8 cellular contexts compared by ENCODE assay signal in the genomic region with DNA sequence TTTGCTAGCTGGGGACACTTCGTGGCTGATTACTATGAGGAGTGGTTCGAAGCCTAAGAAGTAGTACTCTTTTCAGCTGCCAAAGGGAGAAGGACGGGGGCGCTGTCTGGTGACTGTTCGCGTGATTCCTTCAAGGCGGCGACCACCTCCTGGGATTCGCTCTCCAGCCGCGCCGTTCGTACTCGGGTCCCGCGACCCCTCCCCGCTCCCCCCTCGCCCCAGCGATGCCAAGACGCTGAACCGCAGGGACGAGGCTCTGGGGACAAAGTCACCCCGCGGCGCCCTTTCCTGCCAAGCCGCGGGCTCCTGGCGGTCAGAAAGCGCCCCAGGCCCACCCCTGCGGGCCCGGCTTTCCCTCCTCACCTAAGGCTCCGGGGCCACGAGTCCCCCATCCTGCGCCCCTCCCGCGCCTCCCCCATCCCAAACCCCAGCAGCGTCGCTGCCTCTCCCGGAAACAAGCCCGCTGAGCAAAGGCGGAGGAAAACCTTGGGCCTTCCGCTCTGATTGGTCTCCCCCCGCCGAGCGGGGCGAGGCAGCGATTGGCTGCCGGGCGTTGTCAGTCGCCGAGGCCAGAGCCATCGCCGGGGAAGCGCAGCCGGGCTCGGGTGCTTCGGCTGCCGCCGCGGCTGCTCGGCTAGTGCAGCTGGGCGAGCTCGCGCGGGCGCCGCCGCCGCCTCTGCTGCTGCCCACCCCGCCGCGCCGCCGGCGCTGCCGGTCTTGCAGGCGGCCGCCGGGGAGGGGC. TPM values are rescaled to one million over a fixed set of nuclear protein-coding genes. Genes with fewer than 3 reads are reported as not detected.
DNase-seq lines count a peak whose midpoint lies in the region; ATAC-seq and TF ChIP-seq lines count a peak whose summit lies in the region.

A gene (plus strand): TSS at position 572 of the 742 bp plus-strand sequence.

- H4K20me1 ChIP-seq in GM23248 (ENCODE audit: insufficient read depth) (no peaks in the 10 kb centered on the region), neural progenitor cell (ENCODE audit: low read depth) (peaks cover 21% of the 10 kb centered on the region)

- H3K27ac Mint-ChIP-seq in activated naive CD4-positive, alpha-beta T cell treated with anti-CD3 and anti-CD28 coated beads, Interleukin-2, amount 50 U/mL, for 72 hours = no peak within 1 kb of the TSS
- H3K27ac Mint-ChIP-seq in neural progenitor cell = peak within 1 kb of the TSS; percentile 50

- H3K27me3 Mint-ChIP-seq in neural progenitor cell (ENCODE audit: insufficient read depth, low read depth) = peaks cover 2% of the 10 kb centered on the region

- TF ChIP-seq CTCF in Peyer's patch (IDR thresholded peaks at IDR 0.05) = peak in 2 of 6 experiments; percentile 10 to 13
- TF ChIP-seq CTCF in neural progenitor cell (IDR thresholded peaks at IDR 0.05) = peak; percentile 57
- peak in 3 of 5 experiments; percentile 12 to 45 (median 42) for TF ChIP-seq CTCF in tibial nerve (IDR thresholded peaks at IDR 0.05)

- DNase-seq in G401 (ENCODE audit: low spot score) (peak; percentile 91), GM23248 (peak; percentile 97), Peyer's patch (peak; percentile 29 to 85 (median 82)), globus pallidus (ENCODE audit: low spot score) (peak; percentile 85), neural progenitor cell (ENCODE audit: low spot score) (peak; percentile 97), tibial nerve (ENCODE audit: low spot score in 2 of 2) (peak; percentile 61 to 73)
- peak; percentile 81 for DNase-seq in Jurkat, Clone E6-1 (ENCODE audit: low read depth, low spot score)
- peak; percentile 68 to 78 for DNase-seq in activated naive CD4-positive, alpha-beta T cell treated with anti-CD3 and anti-CD28 coated beads, Interleukin-2, amount 50 U/mL, for 72 hours (ENCODE audit: low spot score in 2 of 2)

- no peak for TF ChIP-seq POLR2A in Peyer's patch (IDR thresholded peaks at IDR 0.05)
- peak; percentile 42 to 67 for TF ChIP-seq POLR2A in tibial nerve (IDR thresholded peaks at IDR 0.05)

- H3K9me3 ChIP-seq in GM23248 (ENCODE audit: low read depth) (no peaks in the 10 kb centered on the region), Peyer's patch (no peaks in the 10 kb centered on the region), neural progenitor cell (ENCODE audit: low read depth) (no peaks in the 10 kb centered on the region), tibial nerve (no peaks in the 10 kb centered on the region)

- peaks cover 4 to 5% of the 10 kb centered on the region in 2 donors for H3K36me3 Mint-ChIP-seq in activated naive CD4-positive, alpha-beta T cell treated with anti-CD3 and anti-CD28 coated beads, Interleukin-2, amount 50 U/mL, for 72 hours
- H3K36me3 Mint-ChIP-seq in neural progenitor cell = no peaks in the 10 kb centered on the region

- H3K27me3 ChIP-seq in GM23248 (replicated peaks; ENCODE audit: insufficient read depth) = peaks cover 10% of the 10 kb centered on the region; the same call in 1 of the 2 replicates
- no peaks in the 10 kb centered on the region for H3K27me3 ChIP-seq in Peyer's patch
- H3K27me3 ChIP-seq in neural progenitor cell = peaks cover 30% of the 10 kb centered on the region
- H3K27me3 ChIP-seq in tibial nerve = peaks cover 0 to 8% of the 10 kb centered on the region in 2 donors

- peaks cover 5% of the 10 kb centered on the region; the same call in 1 of the 2 replicates for H3F3A ChIP-seq in GM23248 (ENCODE audit: insufficient read depth)
- H3F3A ChIP-seq in neural progenitor cell (ENCODE audit: low read depth) = peaks cover 33% of the 10 kb centered on the region

- H3K79me2 ChIP-seq in GM23248 (ENCODE audit: insufficient read depth) = no peaks in the 10 kb centered on the region
- H3K79me2 ChIP-seq in neural progenitor cell (ENCODE audit: low read depth) = peaks cover 21% of the 10 kb centered on the region

- 1% methylated on average over 21 to 64 of the region's 79 CpGs for WGBS in GM23248 (ENCODE audit: low coverage in 1 of 2, low lambda C conversion rate in 2 of 2, missing lambda C conversion rate in 2 of 2), 2 experiments
- 1% methylated on average over 47 to 55 of the region's 79 CpGs for WGBS in tibial nerve, 2 donors

- peak within 1 kb of the TSS; percentile 85 for H3K4me3 ChIP-seq in GM23248
- H3K4me3 ChIP-seq in Jurkat, Clone E6-1 (ENCODE audit: low read length) = peak within 1 kb of the TSS; percentile 58
- H3K4me3 ChIP-seq in Peyer's patch = peak within 1 kb of the TSS; percentile 43 to 72 (median 57)
- H3K4me3 ChIP-seq in neural progenitor cell = peak within 1 kb of the TSS; percentile 76
- H3K4me3 ChIP-seq in tibial nerve = peak within 1 kb of the TSS; percentile 58 to 96 (median 71)

- H3K4me1 ChIP-seq in GM23248 (ENCODE audit: insufficient read depth) (no peaks in the 10 kb centered on the region), Peyer's patch (peaks cover 0 to 17% (median 3%) of the 10 kb centered on the region in 4 donors), neural progenitor cell (peaks cover 21% of the 10 kb centered on the region), tibial nerve (peaks cover 0 to 23% (median 13%) of the 10 kb centered on the region in 4 donors)

- peaks cover 0 to 3% of the 10 kb centered on the region in 2 donors for H3K9me3 Mint-ChIP-seq in activated naive CD4-positive, alpha-beta T cell treated with anti-CD3 and anti-CD28 coated beads, Interleukin-2, amount 50 U/mL, for 72 hours
- no peaks in the 10 kb centered on the region for H3K9me3 Mint-ChIP-seq in neural progenitor cell

- H3K4me2 ChIP-seq in GM23248 (ENCODE audit: unreplicated experiment) = peak within 1 kb of the TSS; percentile 99
- peak within 1 kb of the TSS; percentile 86 for H3K4me2 ChIP-seq in neural progenitor cell

- H2AFZ ChIP-seq in GM23248 = peak within 1 kb of the TSS; percentile 94
- peak within 1 kb of the TSS; percentile 97 for H2AFZ ChIP-seq in neural progenitor cell (replicated peaks)

- H3K9ac ChIP-seq in GM23248 = peak within 1 kb of the TSS; percentile 78
- peak within 1 kb of the TSS; percentile 52 for H3K9ac ChIP-seq in neural progenitor cell

- H3K27ac ChIP-seq in GM23248 = no peak within 1 kb of the TSS
- H3K27ac ChIP-seq in Peyer's patch = peak within 1 kb of the TSS in 3 of 4 donors; percentile 40 to 75 (median 51)
- peak within 1 kb of the TSS; percentile 91 for H3K27ac ChIP-seq in neural progenitor cell
- H3K27ac ChIP-seq in tibial nerve = peak within 1 kb of the TSS; percentile 72 to 97 (median 86)

- no peaks in the 10 kb centered on the region for H3K9me2 ChIP-seq in GM23248 (ENCODE audit: insufficient read depth)

- no peaks in the 10 kb centered on the region for H3K36me3 ChIP-seq in GM23248 (ENCODE audit: low read depth)
- no peaks in the 10 kb centered on the region for H3K36me3 ChIP-seq in Peyer's patch
- H3K36me3 ChIP-seq in neural progenitor cell = no peaks in the 10 kb centered on the region
- H3K36me3 ChIP-seq in tibial nerve = no peaks in the 10 kb centered on the region

- H3K4me3 Mint-ChIP-seq in neural progenitor cell = peak within 1 kb of the TSS; percentile 97

- ATAC-seq in activated naive CD4-positive, alpha-beta T cell treated with anti-CD3 and anti-CD28 coated beads, Interleukin-2, amount 50 U/mL, for 72 hours = peak; percentile 93 to 97

- peaks cover 24% of the 10 kb centered on the region for H3K4me1 Mint-ChIP-seq in neural progenitor cell

- TF ChIP-seq EP300 in tibial nerve (IDR thresholded peaks at IDR 0.05) = peak in 1 of 2 donors; percentile 59

- in situ Hi-C loops in G401 (cut with HindIII; ENCODE audit: low sequenced_read_pairs) = no loop called here
- in situ Hi-C loops in GM23248 (cut with MboI) = loop anchor here (25.0 kb wide), 1 partner anchor 820 kb away; no protein-coding TSS in a partner anchor

RNA-seq across cellular contexts. Expression of the gene that starts here (rescaled TPM):
- 0.20 TPM in 1 of 2 replicates, not detected in the other for total RNA-seq in G401 (2014; rRNA removed; shearing (Covaris generic))
- not detected in 2 replicates for total RNA-seq in GM23248 (2014; rRNA removed; shearing (Covaris generic))
- polyA plus RNA-seq in GM23248 (2016; fragmentation: Nextera tagmentation; extraction: Ambion mirVana) = not detected in 2 replicates
- not detected for polyA plus RNA-seq in Jurkat, Clone E6-1 (2012; ENCODE audit: insufficient read depth, insufficient read length)
- under 1 TPM in 2 of 4 donors, not detected in 2; 0.13 to 0.28 TPM for total RNA-seq in Peyer's patch
- total RNA-seq in activated naive CD4-positive, alpha-beta T cell treated with anti-CD3 and anti-CD28 coated beads, Interleukin-2, amount 50 U/mL, for 72 hours = under 1 TPM in 1 of 2 donors, not detected in 1; 0.04 TPM
- 5.8 and 8.9 TPM in 2 replicates for total RNA-seq in neural progenitor cell (ENCODE audit: low replicate concordance)
- total RNA-seq in tibial nerve = 1 to 10 TPM in 1 of 4 donors, under 1 TPM in 3; 0.30 to 1.4 (median 0.75) TPM

Comparison
In these comparisons a context has a peak if more than half of its experiments do, and no peak if none do; other contexts are left out.
1. Peak in DNase-seq in G401; RNA of the gene not detected or under 1 TPM.
2. Peak in DNase-seq, H3K4me3 ChIP-seq, H3K9ac ChIP-seq and H3K4me2 ChIP-seq in GM23248; RNA of the gene not detected or under 1 TPM.
3. Peak in DNase-seq, H3K4me3 ChIP-seq and H3K27ac ChIP-seq in Peyer's patch; RNA of the gene not detected or under 1 TPM.
4. Peak in DNase-seq and ATAC-seq in activated naive CD4-positive, alpha-beta T cell treated with anti-CD3 and anti-CD28 coated beads, Interleukin-2, amount 50 U/mL, for 72 hours; RNA of the gene not detected or under 1 TPM.
5. POLR2A ChIP-seq: peak in tibial nerve (2 of 2); none in Peyer's patch (0 of 2).
6. Peak in every context shown above with its lines, with median percentiles within 50 percentile points of each other: DNase-seq and H3K4me3 ChIP-seq.